Comparison of ENCODE assay signal across 1 cellular context in genomic region chr19:46466536-46467199, GRCh38.
TF ChIP-seq lines count a peak whose summit lies in the region.

No MANE protein-coding gene starts in this region.

TF ChIP-seq in GM12878, 131 proteins besides CTCF, POLR2A, EP300 and RAD21 (continues in another document):
- TF ChIP-seq RELB (IDR thresholded peaks at IDR 0.05; ENCODE audit: low read depth) (no peak), ESRRA (IDR thresholded peaks at IDR 0.05; ENCODE audit: low read length) (no peak), GABPA (IDR thresholded peaks at IDR 0.05; ENCODE audit: low read depth) (no peak), STAT1 (conservative IDR thresholded peaks at IDR 0.05) (no peak), NBN (IDR thresholded peaks at IDR 0.05) (no peak), MYC (IDR thresholded peaks at IDR 0.05; ENCODE audit: insufficient read depth, insufficient read length, insufficient replicate concordance, low read length, severe bottlenecking) (no peak), E2F8 (IDR thresholded peaks at IDR 0.05; ENCODE audit: low read depth, partially characterized antibody) (no peak), ZBED1 (IDR thresholded peaks at IDR 0.05; ENCODE audit: borderline replicate concordance) (no peak), TCF12 (IDR thresholded peaks at IDR 0.05; ENCODE audit: low read depth, low read length) (peak; percentile 90), ZNF207 (IDR thresholded peaks at IDR 0.05; ENCODE audit: borderline replicate concordance) (no peak), IKZF1 (conservative IDR thresholded peaks at IDR 0.05) (no peak), CHD1 (IDR thresholded peaks at IDR 0.05; ENCODE audit: low read depth, low read length) (no peak), SPI1 (IDR thresholded peaks at IDR 0.05; ENCODE audit: borderline replicate concordance, insufficient read depth, low read depth, low read length) (no peak), ZSCAN29 (IDR thresholded peaks at IDR 0.05) (no peak), DPF2 (IDR thresholded peaks at IDR 0.05) (no peak), CUX1 (IDR thresholded peaks at IDR 0.05; ENCODE audit: insufficient replicate concordance, low read depth, low read length) (no peak), TARDBP (IDR thresholded peaks at IDR 0.05; ENCODE audit: borderline replicate concordance) (no peak), BRCA1 (IDR thresholded peaks at IDR 0.05; ENCODE audit: low read depth, low read length) (no peak), FOXK2 (IDR thresholded peaks at IDR 0.05) (no peak), IKZF2 (IDR thresholded peaks at IDR 0.05) (no peak), CBFB (IDR thresholded peaks at IDR 0.05; ENCODE audit: low read depth) (no peak), PAX8 (IDR thresholded peaks at IDR 0.05) (no peak), CBX5 (IDR thresholded peaks at IDR 0.05; ENCODE audit: low read depth) (no peak), CEBPB (IDR thresholded peaks at IDR 0.05; ENCODE audit: borderline replicate concordance in 1 of 2, low read depth in 2 of 2, low read length in 2 of 2) (no peak), NFIC (IDR thresholded peaks at IDR 0.05; ENCODE audit: low read depth, low read length) (peak; percentile 69), ETV6 (conservative IDR thresholded peaks at IDR 0.05 in 1 of 2, IDR thresholded peaks at IDR 0.05 in 1 of 2; ENCODE audit: borderline replicate concordance in 1 of 2, low read depth in 1 of 2) (no peak), IRF3 (IDR thresholded peaks at IDR 0.05) (no peak), RUNX3 (IDR thresholded peaks at IDR 0.05; ENCODE audit: low read length) (peak; percentile 49; the same call in 1 of the 2 replicates), POLR2AphosphoS2 (IDR thresholded peaks at IDR 0.05; ENCODE audit: low read depth, low read length) (no peak), SIN3A (IDR thresholded peaks at IDR 0.05; ENCODE audit: low read depth, low read length) (no peak), BCL11A (IDR thresholded peaks at IDR 0.05; ENCODE audit: low read depth, low read length) (0 out of 2 replicates have a peak, but pooled peaks have one; percentile 19), TCF7 (IDR thresholded peaks at IDR 0.05; ENCODE audit: borderline replicate concordance) (0 out of 2 replicates have a peak, but pooled peaks have one; percentile 34), MEF2A (IDR thresholded peaks at IDR 0.05; ENCODE audit: insufficient read depth, low read depth, low read length) (0 out of 2 replicates have a peak, but pooled peaks have one; percentile 23), JUNB (IDR thresholded peaks at IDR 0.05) (peak; percentile 65), CREM (IDR thresholded peaks at IDR 0.05; ENCODE audit: low read depth) (peak; percentile 32; the same call in 1 of the 2 replicates), TCF3 (IDR thresholded peaks at IDR 0.05; ENCODE audit: borderline replicate concordance, insufficient read depth, low read depth, low read length) (peak; percentile 88; the same call in 1 of the 2 replicates), RBBP5 (conservative IDR thresholded peaks at IDR 0.05) (no peak), RAD51 (IDR thresholded peaks at IDR 0.05) (no peak), NR2C2 (IDR thresholded peaks at IDR 0.05; ENCODE audit: borderline replicate concordance, control insufficient read depth, insufficient read length, low read depth) (no peak), MEF2B (IDR thresholded peaks at IDR 0.05; ENCODE audit: partially characterized antibody, poor library complexity, severe bottlenecking) (no peak), CREB1 (IDR thresholded peaks at IDR 0.05; ENCODE audit: low read depth) (no peak; the same call in 1 of the 2 replicates), SIX5 (IDR thresholded peaks at IDR 0.05; ENCODE audit: low read depth, low read length, severe bottlenecking) (peak; percentile 23), PAX5 (IDR thresholded peaks at IDR 0.05; ENCODE audit: borderline replicate concordance, low read depth, low read length) (peak; percentile 39; the same call in 1 of the 2 replicates), USF2 (IDR thresholded peaks at IDR 0.05; ENCODE audit: borderline replicate concordance, low read depth, low read length) (no peak), CEBPZ (IDR thresholded peaks at IDR 0.05; ENCODE audit: low read depth, low read length) (no peak), NR2C1 (IDR thresholded peaks at IDR 0.05) (no peak), KDM1A (IDR thresholded peaks at IDR 0.05; ENCODE audit: borderline replicate concordance) (no peak), HDAC6 (IDR thresholded peaks at IDR 0.05; ENCODE audit: unreplicated experiment) (no peak), ZBTB33 (IDR thresholded peaks at IDR 0.05) (no peak), BCL3 (IDR thresholded peaks at IDR 0.05; ENCODE audit: borderline replicate concordance, insufficient read depth, low read depth, low read length, poor library complexity, severe bottlenecking) (no peak), BACH1 (IDR thresholded peaks at IDR 0.05; ENCODE audit: borderline replicate concordance) (no peak), SREBF1 (IDR thresholded peaks at IDR 0.05; ENCODE audit: low read length) (no peak)
